9 cellular contexts compared by ENCODE assay signal in genomic region chr2:20231632-20232031, GRCh38. TPM values are rescaled to one million over a fixed set of nuclear protein-coding genes. Genes with fewer than 3 reads are reported as not detected.
A peak's percentile ranks its signal among the peaks of the same experiment; 100 is the strongest.
DNase-seq lines count a peak whose midpoint lies in the region; ATAC-seq and TF ChIP-seq lines count a peak whose summit lies in the region.
"Had no signal": no experiment of that assay in that cellular context is flagged by ENCODE, and none has a peak within 500 bp of the region (broad histone marks: within the 10 kb centered on the region; RNA-seq: fewer than 3 reads in every experiment).

No MANE protein-coding gene starts in this region.

- H3K36me3 ChIP-seq in DND-41 (ENCODE audit: insufficient read depth, low read length), result no peaks in the 10 kb centered on the region

- H3K4me1 Mint-ChIP-seq in mesothelial cell of epicardium, result peaks cover 17% of the 10 kb centered on the region
- H3K4me1 Mint-ChIP-seq: nephron had no signal

- no peak overlapping the region for H3K27ac ChIP-seq in DND-41 (ENCODE audit: low read length)

- peaks cover 3% of the 10 kb centered on the region for H4K20me1 ChIP-seq in DND-41 (ENCODE audit: insufficient read depth, low read length)

- H3K27me3 ChIP-seq in DND-41 (ENCODE audit: insufficient read depth, low read length, poor library complexity), result peaks cover 3% of the 10 kb centered on the region

- H3K4me3 Mint-ChIP-seq in mesothelial cell of epicardium, result no peak overlapping the region
- H3K4me3 Mint-ChIP-seq: nephron had no signal

- H3K4me2 ChIP-seq in DND-41 (ENCODE audit: insufficient read depth, low read length), result no peak overlapping the region

- DNase-seq in DND-41, result no peak
- peak; percentile 94 for DNase-seq in NCI-H146 (lab: John Stamatoyannopoulos, UW)
- DNase-seq in astrocyte of the hippocampus (ENCODE audit: low read depth, low spot score), result peak; percentile 32
- DNase-seq in mesothelial cell of epicardium (ENCODE audit: low spot score in 2 of 2, unreplicated experiment in 2 of 2), result peak in 1 of 2 experiments; percentile 36
- no peak for DNase-seq in midbrain (lab: John Stamatoyannopoulos, UW)
- no peak for DNase-seq in nucleus accumbens (lab: John Stamatoyannopoulos, UW)
- no peak for DNase-seq in cortex of kidney (lab: John Stamatoyannopoulos, UW)

- H3K27ac Mint-ChIP-seq in mesothelial cell of epicardium, result peak overlapping the region; percentile 39

- no peaks in the 10 kb centered on the region for H3K79me2 ChIP-seq in DND-41 (ENCODE audit: insufficient read depth, low read length)

- ATAC-seq in DND-41 (ENCODE audit: insufficient read depth, low read depth), result peak; percentile 49
- ATAC-seq in GM18519 (IDR thresholded peaks at IDR 0.05; ENCODE audit: low FRiP score, unreplicated experiment), result no peak

- no peak overlapping the region for H3K4me3 ChIP-seq in DND-41 (ENCODE audit: low read depth in 1 of 2, low read length in 2 of 2)

- H2AFZ ChIP-seq in DND-41 (ENCODE audit: low read depth, low read length), result no peak overlapping the region

- no peaks in the 10 kb centered on the region for H3K36me3 Mint-ChIP-seq in mesothelial cell of epicardium

- H3K9ac ChIP-seq in DND-41 (ENCODE audit: low read depth, low read length), result no peak overlapping the region

- H3K4me1 ChIP-seq in DND-41 (ENCODE audit: insufficient read depth, low read length), result no peaks in the 10 kb centered on the region

- no peaks in the 10 kb centered on the region for H3K9me3 ChIP-seq in DND-41 (ENCODE audit: insufficient read depth, low read length, severe bottlenecking)

- H3K9me3 Mint-ChIP-seq in mesothelial cell of epicardium, result peaks cover 4% of the 10 kb centered on the region
- H3K9me3 Mint-ChIP-seq: nephron had no signal

- TF ChIP-seq CTCF in DND-41 (IDR thresholded peaks at IDR 0.05; ENCODE audit: borderline replicate concordance, extremely low read depth, low read length, poor library complexity, severe bottlenecking), result no peak
- TF ChIP-seq CTCF in mesothelial cell of epicardium (IDR thresholded peaks at IDR 0.05; ENCODE audit: unreplicated experiment), result no peak

- no peaks in the 10 kb centered on the region for H3K27me3 Mint-ChIP-seq in mesothelial cell of epicardium (ENCODE audit: low read depth)

RNA-seq across cellular contexts. Expression of gene SDC1, which starts 6.7 kb away (rescaled TPM):
- 45.5 to 50.7 TPM (median 48.3 TPM) in 3 replicates for total RNA-seq in mesothelial cell of epicardium

Comparison
In these comparisons a context has a peak if more than half of its experiments do, and no peak if none do; other contexts are left out.
1. DNase-seq: peak in NCI-H146 (single experiment) and astrocyte of the hippocampus (single experiment); none in DND-41 (single experiment), midbrain (single experiment), nucleus accumbens (0 of 56) and cortex of kidney (single experiment).